In the genomic region with DNA sequence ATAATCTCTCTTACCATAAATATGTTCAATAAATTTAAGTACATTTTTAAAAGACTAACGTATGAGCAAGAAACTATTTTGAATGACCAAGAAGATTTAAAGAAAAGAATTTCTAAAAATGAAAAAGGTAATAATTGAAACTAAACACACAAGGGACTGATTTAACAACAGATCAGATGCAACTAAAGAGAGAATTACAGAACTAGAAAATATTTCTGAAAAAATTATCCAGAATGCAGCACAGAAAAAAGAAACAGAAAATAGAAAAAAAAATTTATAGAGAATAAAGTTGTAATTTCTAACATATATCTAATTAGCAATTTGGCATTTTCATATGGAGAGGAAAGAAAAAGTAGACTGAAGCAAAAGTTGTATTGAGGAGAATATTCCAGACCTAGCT, we compare ENCODE assay signal across 7 cellular contexts.
"Had no signal": no experiment of that assay in that cellular context is flagged by ENCODE, and none has a peak within 500 bp of the region (broad histone marks: within the 10 kb centered on the region; RNA-seq: fewer than 3 reads in every experiment).

No MANE protein-coding gene starts in this region.

- DNase-seq: GDM1, GF-D8 had no signal

- H3K4me3 ChIP-seq: GM12878 had no signal

- FAIRE-seq: GM12878, GM12891, GM12892, GM18507, GM19239 had no signal

- ATAC-seq: GM12878 had no signal
